ENCODE assay signal across 14 cellular contexts in the genomic region with DNA sequence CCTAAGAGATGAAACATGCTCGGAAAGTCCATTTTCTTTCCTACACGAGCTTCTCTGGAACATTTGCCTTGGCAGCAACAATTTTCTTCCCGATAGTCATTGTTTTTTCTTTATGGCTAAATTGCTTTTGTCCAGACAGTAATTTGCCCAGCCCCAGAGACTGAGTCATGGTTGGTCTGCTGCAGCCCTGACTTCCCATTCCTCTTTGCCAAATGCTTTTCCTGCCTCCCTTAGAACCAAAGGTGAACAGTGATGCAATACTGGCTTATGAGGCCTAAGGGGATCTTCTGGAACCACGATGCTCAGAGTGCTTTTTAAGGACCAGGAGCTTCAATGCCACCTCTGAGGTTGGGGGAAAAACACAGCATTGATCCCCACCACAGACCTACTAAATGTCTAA.
DNase-seq lines count a peak whose midpoint lies in the region; ATAC-seq and TF ChIP-seq lines count a peak whose summit lies in the region.
"Had no signal": no experiment of that assay in that cellular context is flagged by ENCODE, and none has a peak within 500 bp of the region (broad histone marks: within the 10 kb centered on the region; RNA-seq: fewer than 3 reads in every experiment).

No MANE protein-coding gene starts in this region.

- ATAC-seq in sciatic nerve (peak; percentile 68), GM19035 (IDR thresholded peaks at IDR 0.05; ENCODE audit: unreplicated experiment) (no peak), HG03521 (IDR thresholded peaks at IDR 0.05; ENCODE audit: unreplicated experiment) (no peak)
- ATAC-seq: left ventricle myocardium superior; naive thymus-derived CD8-positive, alpha-beta T cell; WTC11 had no signal

- no peak overlapping the region for H3K4me2 ChIP-seq in fibroblast of lung (ENCODE audit: extremely low read depth, insufficient read depth, low read length)

- H3K36me3 ChIP-seq in fibroblast of lung (ENCODE audit: control insufficient read depth, insufficient read depth, low read length), result no peaks in the 10 kb centered on the region

- POLR2A ChIA-PET in RWPE1 (lab: Yijun Ruan, JAX; ENCODE audit: low non-redundant PET), result no interaction called here

- no peaks in the 10 kb centered on the region for H3K9me3 ChIP-seq in fibroblast of lung (ENCODE audit: control insufficient read depth, insufficient read depth, low read depth, low read length)

- CTCF ChIA-PET in RWPE1 (lab: Yijun Ruan, JAX), result no interaction called here

- H3K27me3 ChIP-seq in fibroblast of lung (ENCODE audit: control insufficient read depth, insufficient read depth, low read length), result no peaks in the 10 kb centered on the region

- peak overlapping the region; percentile 63; the same call in 1 of the 2 replicates for H3K27ac ChIP-seq in RWPE1
- H3K27ac ChIP-seq in fibroblast of lung (ENCODE audit: insufficient read depth, low read length), result no peak overlapping the region

- DNase-seq in GM04503 (ENCODE audit: low read depth) (peak; percentile 47), RWPE1 (ENCODE audit: low spot score) (peak; percentile 59), fibroblast of lung (ENCODE audit: low read depth in 2 of 2) (peak; percentile 17 to 98), sciatic nerve (ENCODE audit: low spot score) (no peak), NCI-H1694 (lab: John Stamatoyannopoulos, UW) (no peak), NCI-H1417 (lab: John Stamatoyannopoulos, UW) (no peak)
- DNase-seq: CD4-positive, alpha-beta memory T cell; left ventricle myocardium superior; naive thymus-derived CD8-positive, alpha-beta T cell; NCI-H146; NCI-H510A treated with DMSO at 0.1 percent for 48 hours had no signal

- H2AFZ ChIP-seq in fibroblast of lung (ENCODE audit: low read length), result no peak overlapping the region

- H3K4me3 ChIP-seq in fibroblast of lung (replicated peaks in 1 of 4; ENCODE audit: control extremely low read depth in 1 of 4, insufficient read depth in 1 of 4, low read depth in 3 of 4, low read length in 4 of 4), result no peak overlapping the region

- intact Hi-C loops in sciatic nerve (cut with DNase I), result no loop called here

- no peaks in the 10 kb centered on the region for H4K20me1 ChIP-seq in fibroblast of lung (ENCODE audit: control insufficient read depth, extremely low read depth, insufficient read depth, low read length)

- H3K4me1 ChIP-seq in fibroblast of lung (ENCODE audit: control insufficient read depth, extremely low read depth, insufficient read depth, low read length), result no peaks in the 10 kb centered on the region

- no peak overlapping the region for H3K9ac ChIP-seq in fibroblast of lung (ENCODE audit: insufficient read depth, low read length)

- TF ChIP-seq CTCF in RWPE1 (conservative IDR thresholded peaks at IDR 0.05; ENCODE audit: low read depth) (no peak), fibroblast of lung (conservative IDR thresholded peaks at IDR 0.05 in 1 of 2, IDR thresholded peaks at IDR 0.05 in 1 of 2; ENCODE audit: low read depth in 1 of 2, low read length in 2 of 2) (no peak)

- H3K79me2 ChIP-seq in fibroblast of lung (ENCODE audit: control insufficient read depth, insufficient read depth, low read length), result no peaks in the 10 kb centered on the region

Comparison
In these comparisons a context has a peak if more than half of its experiments do, and no peak if none do; other contexts are left out.
1. DNase-seq: peak in GM04503 (single experiment), RWPE1 (single experiment) and fibroblast of lung (2 of 2); none in sciatic nerve (single experiment), NCI-H1694 (single experiment) and NCI-H1417 (0 of 3).